In genomic region chr2:173090291-173090877, GRCh38 we compare ENCODE assay signal across 11 cellular contexts. TPM values are rescaled to one million over a fixed set of nuclear protein-coding genes. Genes with fewer than 3 reads are reported as not detected.
DNase-seq lines count a peak whose midpoint lies in the region; ATAC-seq and TF ChIP-seq lines count a peak whose summit lies in the region.
"Had no signal": no experiment of that assay in that cellular context is flagged by ENCODE, and none has a peak within 500 bp of the region (broad histone marks: within the 10 kb centered on the region; RNA-seq: fewer than 3 reads in every experiment).

No MANE protein-coding gene starts in this region.

- peak overlapping the region; percentile 45 for H3K27ac ChIP-seq in brain microvascular endothelial cell

- H3K4me3 ChIP-seq in brain microvascular endothelial cell (ENCODE audit: low read depth, low read length) (no peak overlapping the region), retinal pigment epithelial cell (ENCODE audit: low read length) (peak overlapping the region; percentile 3)

- intact Hi-C loops in left ventricle myocardium superior (cut with micrococcal nuclease) = no loop called here

- TF ChIP-seq CTCF in brain microvascular endothelial cell (IDR thresholded peaks at IDR 0.05; ENCODE audit: low read depth, low read length, missing control alignments) (no peak), retinal pigment epithelial cell (conservative IDR thresholded peaks at IDR 0.05; ENCODE audit: low read depth, low read length) (no peak)

- no peaks in the 10 kb centered on the region for H3K27me3 ChIP-seq in brain microvascular endothelial cell (replicated peaks)

- DNase-seq in EL = peak; percentile 77
- peak; percentile 53 for DNase-seq in brain microvascular endothelial cell
- peak; percentile 44 for DNase-seq in left ventricle myocardium superior
- no peak for DNase-seq in retinal pigment epithelial cell (ENCODE audit: low read depth)
- no peak for DNase-seq in NCI-H1417 treated with DMSO at 0.1 percent for 48 hours (lab: John Stamatoyannopoulos, UW)
- DNase-seq in NCI-H345 treated with DMSO at 0.1 percent for 48 hours (lab: John Stamatoyannopoulos, UW; ENCODE audit: unreplicated experiment) = no peak
- DNase-seq in GOT3 (lab: John Stamatoyannopoulos, UW) = no peak
- DNase-seq: COR-L47, NCI-H345, T-helper 1 cell had no signal

- in situ Hi-C loops in brain microvascular endothelial cell (cut with HindIII; ENCODE audit: low pct_ligation_motif_present, low sequenced_read_pairs) = no loop called here

- ATAC-seq in left ventricle myocardium superior (peak; percentile 86), GM21526 (IDR thresholded peaks at IDR 0.05; ENCODE audit: low FRiP score, unreplicated experiment) (no peak)

- no peaks in the 10 kb centered on the region for H3K36me3 ChIP-seq in brain microvascular endothelial cell (replicated peaks)

RNA-seq across cellular contexts. Expression of gene MAP3K20, which starts 14.7 kb away (rescaled TPM):
- 429 TPM for total RNA-seq in left ventricle myocardium superior

Comparison
In these comparisons a context has a peak if more than half of its experiments do, and no peak if none do; other contexts are left out.
1. DNase-seq: peak in EL (single experiment), brain microvascular endothelial cell (single experiment) and left ventricle myocardium superior (single experiment); none in retinal pigment epithelial cell (single experiment), NCI-H1417 treated with DMSO at 0.1 percent for 48 hours (single experiment), NCI-H345 treated with DMSO at 0.1 percent for 48 hours (single experiment) and GOT3 (single experiment).